16 cellular contexts compared by ENCODE assay signal in the genomic region with DNA sequence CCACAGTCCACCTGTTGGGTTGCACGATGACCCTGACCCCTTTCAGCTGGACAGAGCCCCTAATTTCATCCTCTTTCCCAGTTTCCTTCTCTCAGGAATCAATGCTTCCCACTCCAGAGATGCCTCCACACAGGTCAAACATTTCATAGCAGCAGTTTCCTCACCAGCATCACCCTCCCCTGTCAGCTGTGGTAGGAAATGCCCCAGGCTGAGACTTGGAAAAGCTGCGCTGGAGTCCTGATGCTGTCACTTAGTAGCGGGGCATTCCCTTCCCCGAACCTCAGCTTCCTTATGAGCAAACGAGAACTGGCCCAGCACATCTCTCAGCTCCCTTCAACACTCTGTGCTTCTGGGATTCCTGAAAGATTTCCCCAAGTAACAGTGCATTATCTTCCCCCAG. TPM values are rescaled to one million over a fixed set of nuclear protein-coding genes. Genes with fewer than 3 reads are reported as not detected.
A peak's percentile ranks its signal among the peaks of the same experiment; 100 is the strongest.
DNase-seq lines count a peak whose midpoint lies in the region; ATAC-seq and TF ChIP-seq lines count a peak whose summit lies in the region.
"Had no signal": no experiment of that assay in that cellular context is flagged by ENCODE, and none has a peak within 500 bp of the region (broad histone marks: within the 10 kb centered on the region; RNA-seq: fewer than 3 reads in every experiment).

No MANE protein-coding gene starts in this region.

- BruUV-seq in Caco-2 (replicated peaks; lab: Mats Ljungman, UMichigan): no TSS peak
- no TSS peak for BruUV-seq in IMR-90 (replicated peaks; lab: Mats Ljungman, UMichigan)

- H3K4me3 ChIP-seq in Caco-2 (ENCODE audit: low read depth, low read length) (no peak overlapping the region), IMR-90 (ENCODE audit: insufficient read depth, low read depth, low read length) (no peak overlapping the region)
- H3K4me3 ChIP-seq: BLaER1, SJSA1 had no signal

- no peak overlapping the region for H3K14ac ChIP-seq in IMR-90 (replicated peaks; ENCODE audit: low read depth, low read length)

- H3K18ac ChIP-seq in IMR-90 (ENCODE audit: low read depth, low read length): no peak overlapping the region

- H3K27me3 ChIP-seq in Caco-2 (replicated peaks; ENCODE audit: control insufficient read depth, insufficient read depth, low read length): no peaks in the 10 kb centered on the region
- peaks cover 6% of the 10 kb centered on the region; the same call in 1 of the 2 replicates for H3K27me3 ChIP-seq in IMR-90 (ENCODE audit: control insufficient read depth, insufficient read depth, low read length)
- H3K27me3 ChIP-seq: SJSA1 had no signal

- H3K9me3 ChIP-seq in Caco-2: no peaks in the 10 kb centered on the region
- H3K9me3 ChIP-seq in IMR-90 (ENCODE audit: control insufficient read depth, insufficient read depth, low read length): no peaks in the 10 kb centered on the region
- H3K9me3 ChIP-seq: BLaER1, SJSA1 had no signal

- H4K91ac ChIP-seq in IMR-90 (ENCODE audit: insufficient read depth, low read depth, low read length): no peak overlapping the region

- H3K56ac ChIP-seq in IMR-90 (ENCODE audit: extremely low read depth, insufficient read depth, low read length): no peak overlapping the region

- POLR2A ChIA-PET in Caco-2 (lab: Charles Lee) (no interaction called here), IMR-90 (lab: Charles Lee; ENCODE audit: unreplicated experiment) (no interaction called here)

- H3K27ac Mint-ChIP-seq in Caco-2 (ENCODE audit: unreplicated experiment) (peak overlapping the region; percentile 21), endothelial cell (ENCODE audit: unreplicated experiment) (peak overlapping the region; percentile 52), progenitor cell of endocrine pancreas (peak overlapping the region; percentile 78)

- no peak overlapping the region for H3K27ac ChIP-seq in IMR-90 (ENCODE audit: insufficient read depth, low read length)
- H3K27ac ChIP-seq: BLaER1, SJSA1 had no signal

- H3K79me1 ChIP-seq in IMR-90 (ENCODE audit: low read depth in 1 of 2, low read length in 2 of 2): no peaks in the 10 kb centered on the region

- H2AFZ ChIP-seq in IMR-90 (replicated peaks; ENCODE audit: low read length, poor library complexity): no peak overlapping the region

- no peak overlapping the region for H3K4me3 Mint-ChIP-seq in Caco-2 (ENCODE audit: unreplicated experiment)
- H3K4me3 Mint-ChIP-seq in endothelial cell (ENCODE audit: unreplicated experiment): no peak overlapping the region
- H3K4me3 Mint-ChIP-seq in progenitor cell of endocrine pancreas (ENCODE audit: low read depth): no peak overlapping the region

- peaks cover 6% of the 10 kb centered on the region for H3K36me3 Mint-ChIP-seq in Caco-2 (ENCODE audit: insufficient read depth, unreplicated experiment)
- H3K36me3 Mint-ChIP-seq in endothelial cell (ENCODE audit: low read depth, unreplicated experiment): no peaks in the 10 kb centered on the region
- H3K36me3 Mint-ChIP-seq in progenitor cell of endocrine pancreas (ENCODE audit: insufficient read depth): peaks cover 4% of the 10 kb centered on the region

- no peak overlapping the region for H2AK9ac ChIP-seq in IMR-90 (replicated peaks; ENCODE audit: low read depth, low read length, poor library complexity)

- H3K4me1 Mint-ChIP-seq in Caco-2 (ENCODE audit: low read depth, unreplicated experiment) (peaks cover 18% of the 10 kb centered on the region), endothelial cell (ENCODE audit: unreplicated experiment) (peaks cover 28% of the 10 kb centered on the region), progenitor cell of endocrine pancreas (ENCODE audit: low read depth) (peaks cover 21% of the 10 kb centered on the region)

- H4K5ac ChIP-seq in IMR-90 (ENCODE audit: low read depth, low read length): no peak overlapping the region

- TF ChIP-seq CTCF in Caco-2 (IDR thresholded peaks at IDR 0.05; ENCODE audit: insufficient read depth in 1 of 2, low read depth in 1 of 2, low read length in 1 of 2, severe bottlenecking in 1 of 2, unreplicated experiment in 1 of 2) (no peak), IMR-90 (conservative IDR thresholded peaks at IDR 0.05; ENCODE audit: low read depth, low read length) (no peak), endothelial cell (IDR thresholded peaks at IDR 0.05; ENCODE audit: unreplicated experiment) (no peak), progenitor cell of endocrine pancreas (IDR thresholded peaks at IDR 0.05; ENCODE audit: unreplicated experiment) (no peak)

- intact Hi-C loops in Caco-2 (cut with micrococcal nuclease; ENCODE audit: unreplicated experiment) (no loop called here), IMR-90 (cut with micrococcal nuclease) (no loop called here)

- H3K9me1 ChIP-seq in IMR-90 (ENCODE audit: insufficient read depth, low read length): no peaks in the 10 kb centered on the region

- no peak overlapping the region for H3K4ac ChIP-seq in IMR-90 (ENCODE audit: low read depth, low read length)

- no peak for DNase-seq in Caco-2
- DNase-seq in IMR-90: no peak
- no peak for DNase-seq in endothelial cell (ENCODE audit: low spot score)
- no peak for DNase-seq in progenitor cell of endocrine pancreas (ENCODE audit: low spot score, unreplicated experiment)
- no peak for DNase-seq in NCI-H1105 (lab: John Stamatoyannopoulos, UW)
- DNase-seq: DMS53; GF-D8; NCI-H1092; NCI-H1694; NCI-H69; NK-92 treated with Interleukin-12 subunit alpha and Interleukin-12 subunit beta, amount 100 ng/mL, for 24 hours; OCI-M1 had no signal

- H2AK5ac ChIP-seq in IMR-90 (ENCODE audit: low read depth, low read length): no peak overlapping the region

- WGBS in IMR-90 (ENCODE audit: extremely low coverage in 2 of 2, insufficient read length in 1 of 2), 2 experiments: 32% methylated on average over 4 of the region's 5 CpGs; no CpG with 5 or more reads in 1 of the 2 experiments

- in situ Hi-C loops in IMR-90 (cut with MboI; ENCODE audit: low sequenced_read_pairs): no loop called here

- H4K20me1 ChIP-seq in IMR-90 (ENCODE audit: insufficient read depth, low read length): no peaks in the 10 kb centered on the region
- H4K20me1 ChIP-seq: BLaER1 had no signal

- no peak overlapping the region for H4K8ac ChIP-seq in IMR-90 (ENCODE audit: low read depth in 2 of 2, low read length in 2 of 2)

- no peak overlapping the region for H3K4me2 ChIP-seq in IMR-90 (ENCODE audit: low read depth, low read length)
- H3K4me2 ChIP-seq: BLaER1 had no signal

- H2BK5ac ChIP-seq in IMR-90 (ENCODE audit: low read depth, low read length, poor library complexity, severe bottlenecking): no peak overlapping the region

- TF ChIP-seq RAD21 in IMR-90 (IDR thresholded peaks at IDR 0.05; ENCODE audit: low read length): no peak

- no peak for TF ChIP-seq POLR2A in IMR-90 (IDR thresholded peaks at IDR 0.05; ENCODE audit: low read depth, low read length)

- H3K9me3 Mint-ChIP-seq in Caco-2 (ENCODE audit: unreplicated experiment): no peaks in the 10 kb centered on the region
- H3K9me3 Mint-ChIP-seq in endothelial cell (ENCODE audit: unreplicated experiment): no peaks in the 10 kb centered on the region
- peaks cover 10% of the 10 kb centered on the region for H3K9me3 Mint-ChIP-seq in progenitor cell of endocrine pancreas (ENCODE audit: low read depth)

- H3K4me1 ChIP-seq in Caco-2 (peaks cover 29% of the 10 kb centered on the region), IMR-90 (ENCODE audit: control insufficient read depth, insufficient read depth, low read length) (no peaks in the 10 kb centered on the region)
- H3K4me1 ChIP-seq: SJSA1 had no signal

- no peak overlapping the region for H2BK120ac ChIP-seq in IMR-90 (ENCODE audit: low read depth, low read length)

- H3K36me3 ChIP-seq in Caco-2 (ENCODE audit: control insufficient read depth, insufficient read depth, low read length) (no peaks in the 10 kb centered on the region), IMR-90 (ENCODE audit: control insufficient read depth, insufficient read depth, low read length) (no peaks in the 10 kb centered on the region)
- H3K36me3 ChIP-seq: BLaER1, SJSA1 had no signal

- no peaks in the 10 kb centered on the region for H3K27me3 Mint-ChIP-seq in Caco-2 (ENCODE audit: insufficient read depth, unreplicated experiment)
- H3K27me3 Mint-ChIP-seq in endothelial cell (ENCODE audit: unreplicated experiment): peaks cover 2% of the 10 kb centered on the region
- H3K27me3 Mint-ChIP-seq in progenitor cell of endocrine pancreas: no peaks in the 10 kb centered on the region

- H2BK15ac ChIP-seq in IMR-90 (ENCODE audit: low read depth, low read length): no peak overlapping the region

- H2BK20ac ChIP-seq in IMR-90 (ENCODE audit: low read depth, low read length): no peak overlapping the region

- no peak overlapping the region for H3K9ac ChIP-seq in IMR-90 (ENCODE audit: low read depth, low read length)
- H3K9ac ChIP-seq: BLaER1 had no signal

- CTCF ChIA-PET in Caco-2 (lab: Charles Lee) (no interaction called here), IMR-90 (lab: Yijun Ruan, JAX) (no interaction called here)

- H3K23ac ChIP-seq in IMR-90 (ENCODE audit: low read depth, low read length): no peak overlapping the region

- dilution Hi-C loops in IMR-90 (cut with HindIII; ENCODE audit: low sequenced_read_pairs, unreplicated experiment): no loop called here

- ATAC-seq in IMR-90 (ENCODE audit: low read depth) (peak; percentile 49), GM19395 (IDR thresholded peaks at IDR 0.05; ENCODE audit: unreplicated experiment) (no peak), GM18502 (IDR thresholded peaks at IDR 0.05; ENCODE audit: poor library complexity, unreplicated experiment) (no peak)

TF ChIP-seq in IMR-90, 13 proteins besides CTCF, POLR2A, EP300 and RAD21 (continues in another document):
- TF ChIP-seq MAZ (IDR thresholded peaks at IDR 0.05; ENCODE audit: borderline replicate concordance, low read depth, low read length) (no peak), SMC3 (IDR thresholded peaks at IDR 0.05; ENCODE audit: low read depth, low read length) (no peak)

RNA-seq across cellular contexts. Expression of a gene that starts 2.6 kb away (rescaled TPM):
- total RNA-seq in Caco-2 (2022) (35.7 and 37.6 TPM in 2 replicates), IMR-90 (2012; rRNA removed) (not detected in 2 replicates), endothelial cell (ENCODE audit: unreplicated experiment) (not detected), progenitor cell of endocrine pancreas (22.2 and 23.6 TPM in 2 replicates)
- not detected in 2 replicates for polyA plus RNA-seq in IMR-90 (2012; rRNA removed)
- polyA plus RNA-seq in IMR-90 (2012; cell fraction: cytosol; rRNA removed): not detected in 2 replicates
- not detected in 2 replicates for polyA plus RNA-seq in IMR-90 (2012; cell fraction: nucleus; rRNA removed; ENCODE audit: low replicate concordance)
- total RNA-seq: SJSA1 had no signal

RNA-seq across cellular contexts. Expression of a gene that starts 28.3 kb away (rescaled TPM):
- total RNA-seq in Caco-2 (2022): 51.9 and 55.1 TPM in 2 replicates
- total RNA-seq in IMR-90 (2012; rRNA removed): 8.3 and 10.0 TPM in 2 replicates
- 26.0 and 28.1 TPM in 2 replicates for polyA plus RNA-seq in IMR-90 (2012; rRNA removed)
- polyA plus RNA-seq in IMR-90 (2012; cell fraction: cytosol; rRNA removed): 13.7 and 18.7 TPM in 2 replicates
- polyA plus RNA-seq in IMR-90 (2012; cell fraction: nucleus; rRNA removed; ENCODE audit: low replicate concordance): 45.6 and 54.8 TPM in 2 replicates
- total RNA-seq in endothelial cell (ENCODE audit: unreplicated experiment): 78.1 TPM
- total RNA-seq in progenitor cell of endocrine pancreas: 88.9 and 92.4 TPM in 2 replicates

RNA-seq across cellular contexts. Expression of a gene that starts 57.8 kb away (rescaled TPM):
- total RNA-seq in Caco-2 (2022) (477 and 482 TPM in 2 replicates), IMR-90 (2012; rRNA removed) (444 and 609 TPM in 2 replicates), endothelial cell (ENCODE audit: unreplicated experiment) (549 TPM), progenitor cell of endocrine pancreas (754 and 795 TPM in 2 replicates)
- 199 and 308 TPM in 2 replicates for polyA plus RNA-seq in IMR-90 (2012; rRNA removed)
- polyA plus RNA-seq in IMR-90 (2012; cell fraction: cytosol; rRNA removed): 80.7 and 118 TPM in 2 replicates
- 119 and 311 TPM in 2 replicates for polyA plus RNA-seq in IMR-90 (2012; cell fraction: nucleus; rRNA removed; ENCODE audit: low replicate concordance)

Comparison
In these comparisons a context has a peak if more than half of its experiments do, and no peak if none do; other contexts are left out.
1. H3K27ac Mint-ChIP-seq: peak in every context shown above with its lines; median percentile 78 in progenitor cell of endocrine pancreas; 52 in endothelial cell; 21 in Caco-2.
2. RNA of a gene that starts 2.6 kb away (total RNA-seq): 35.7 to 37.6 TPM in Caco-2 and 22.2 to 23.6 TPM in progenitor cell of endocrine pancreas; not detected in IMR-90 and not detected in endothelial cell (single experiment); every median in the first group is over 10 times any median in the second.